16 cellular contexts compared by ENCODE assay signal in genomic region chr6:7730003-7730402, GRCh38. TPM values are rescaled to one million over a fixed set of nuclear protein-coding genes. Genes with fewer than 3 reads are reported as not detected.
"Had no signal": no experiment of that assay in that cellular context is flagged by ENCODE, and none has a peak within 500 bp of the region (broad histone marks: within the 10 kb centered on the region; RNA-seq: fewer than 3 reads in every experiment).

No MANE protein-coding gene starts in this region.

- H2AFZ ChIP-seq: neural progenitor cell had no signal

- H3K27ac Mint-ChIP-seq: activated CD4-positive, alpha-beta memory T cell treated with anti-CD3 and anti-CD28 coated beads, Interleukin-2, amount 10 ng/mL, durations not matched to agents 7 days and 5 days; activated T-cell treated with anti-CD3 and anti-CD28 coated beads, Interleukin-2, amount 50 U/mL, for 72 hours; neural progenitor cell had no signal

- H3K36me3 Mint-ChIP-seq: neural progenitor cell had no signal

- H3K36me3 ChIP-seq: ascending aorta, gastrocnemius medialis, neural progenitor cell, spleen, upper lobe of right lung had no signal

- H3K9ac ChIP-seq: neural progenitor cell had no signal

- H3K27ac ChIP-seq: ascending aorta, gastrocnemius medialis, neural progenitor cell, spleen, upper lobe of right lung, VCaP had no signal

- ATAC-seq: activated T-cell treated with anti-CD3 and anti-CD28 coated beads, Interleukin-2, amount 50 U/mL, for 72 hours; gastrocnemius medialis; left ventricle myocardium superior; right cardiac atrium; stimulated activated naive CD8-positive, alpha-beta T cell treated with anti-CD3 and anti-CD28 coated beads, Interleukin-15, Interleukin-2, amounts not matched to agents 100 U/mL and 50 U/mL, for 24 hours; upper lobe of right lung had no signal

- H3K9me3 ChIP-seq: ascending aorta, gastrocnemius medialis, spleen, upper lobe of right lung had no signal

- DNase-seq: activated CD4-positive, alpha-beta memory T cell treated with anti-CD3 and anti-CD28 coated beads, Interleukin-2, amount 10 ng/mL, durations not matched to agents 7 days and 5 days; activated CD8-positive, alpha-beta memory T cell treated with anti-CD3 and anti-CD28 coated beads, Interleukin-2, amount 50 U/mL, for 4 hours; activated naive CD4-positive, alpha-beta T cell; activated T-cell treated with anti-CD3 and anti-CD28 coated beads, Interleukin-2, amount 50 U/mL, for 72 hours; gastrocnemius medialis; left ventricle myocardium superior; posterior cingulate gyrus; right cardiac atrium; spleen; stimulated activated CD4-positive, alpha-beta T cell treated with anti-CD3 and anti-CD28 coated beads, Interleukin-1b, Interleukin-23, amount 100 ng/mL, for 48 hours; stimulated activated naive CD8-positive, alpha-beta T cell treated with anti-CD3 and anti-CD28 coated beads, Interleukin-15, Interleukin-2, amounts not matched to agents 100 U/mL and 50 U/mL, for 24 hours; SW 1271; upper lobe of right lung had no signal

- H3K4me3 ChIP-seq: ascending aorta, upper lobe of right lung had no signal

- H3K4me3 Mint-ChIP-seq: activated CD4-positive, alpha-beta memory T cell treated with anti-CD3 and anti-CD28 coated beads, Interleukin-2, amount 10 ng/mL, durations not matched to agents 7 days and 5 days; activated T-cell treated with anti-CD3 and anti-CD28 coated beads, Interleukin-2, amount 50 U/mL, for 72 hours had no signal

- H3K9me3 Mint-ChIP-seq: activated CD4-positive, alpha-beta memory T cell treated with anti-CD3 and anti-CD28 coated beads, Interleukin-2, amount 10 ng/mL, durations not matched to agents 7 days and 5 days; activated T-cell treated with anti-CD3 and anti-CD28 coated beads, Interleukin-2, amount 50 U/mL, for 72 hours; neural progenitor cell had no signal

RNA-seq across cellular contexts. Expression of gene BMP6, which starts 4.1 kb away (rescaled TPM):
- total RNA-seq: activated CD4-positive, alpha-beta memory T cell treated with anti-CD3 and anti-CD28 coated beads, Interleukin-2, amount 10 ng/mL, durations not matched to agents 7 days and 5 days had no signal
